3 cellular contexts compared by ENCODE assay signal in the genomic region with DNA sequence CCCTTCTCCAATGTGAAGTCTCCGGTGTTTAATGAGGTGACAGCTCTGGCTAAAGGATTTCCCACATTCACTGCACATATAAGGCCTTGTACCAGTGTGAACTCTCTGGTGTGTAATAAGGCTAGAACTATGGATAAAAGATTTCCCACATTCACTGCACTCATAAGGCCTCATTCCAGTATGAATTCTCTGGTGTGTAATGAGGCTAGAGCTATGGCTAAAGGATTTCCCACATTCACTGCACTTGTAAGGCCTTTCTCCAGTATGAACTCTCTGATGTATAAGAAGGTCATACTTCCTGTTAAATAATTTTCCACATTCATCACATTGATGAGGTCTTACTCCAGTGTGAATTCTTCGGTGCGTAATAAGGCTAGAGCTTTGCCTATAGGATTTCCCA.
A peak's percentile ranks its signal among the peaks of the same experiment; 100 is the strongest.
TF ChIP-seq lines count a peak whose summit lies in the region.

No MANE protein-coding gene starts in this region.

TF ChIP-seq in HEK293, 187 proteins besides CTCF, POLR2A, EP300 and RAD21:
- no peak for TF ChIP-seq ZNF404 (tag by site-specific recombination; IDR thresholded peaks at IDR 0.05)
- peak; percentile 67 for TF ChIP-seq SETDB1 (IDR thresholded peaks at IDR 0.05; ENCODE audit: insufficient read length, low read length)
- TF ChIP-seq ZNF274 (IDR thresholded peaks at IDR 0.05; ENCODE audit: low read length), result no peak
- peak; percentile 59; the same call in 1 of the 2 replicates for TF ChIP-seq ZNF274 (tag by site-specific recombination; IDR thresholded peaks at IDR 0.05; ENCODE audit: borderline replicate concordance)
- no peak for TF ChIP-seq ZNF221 (tag by site-specific recombination; IDR thresholded peaks at IDR 0.05; ENCODE audit: borderline replicate concordance)

TF ChIP-seq in GM12878, 131 proteins besides CTCF, POLR2A, EP300 and RAD21:
- TF ChIP-seq, protein P1, sequence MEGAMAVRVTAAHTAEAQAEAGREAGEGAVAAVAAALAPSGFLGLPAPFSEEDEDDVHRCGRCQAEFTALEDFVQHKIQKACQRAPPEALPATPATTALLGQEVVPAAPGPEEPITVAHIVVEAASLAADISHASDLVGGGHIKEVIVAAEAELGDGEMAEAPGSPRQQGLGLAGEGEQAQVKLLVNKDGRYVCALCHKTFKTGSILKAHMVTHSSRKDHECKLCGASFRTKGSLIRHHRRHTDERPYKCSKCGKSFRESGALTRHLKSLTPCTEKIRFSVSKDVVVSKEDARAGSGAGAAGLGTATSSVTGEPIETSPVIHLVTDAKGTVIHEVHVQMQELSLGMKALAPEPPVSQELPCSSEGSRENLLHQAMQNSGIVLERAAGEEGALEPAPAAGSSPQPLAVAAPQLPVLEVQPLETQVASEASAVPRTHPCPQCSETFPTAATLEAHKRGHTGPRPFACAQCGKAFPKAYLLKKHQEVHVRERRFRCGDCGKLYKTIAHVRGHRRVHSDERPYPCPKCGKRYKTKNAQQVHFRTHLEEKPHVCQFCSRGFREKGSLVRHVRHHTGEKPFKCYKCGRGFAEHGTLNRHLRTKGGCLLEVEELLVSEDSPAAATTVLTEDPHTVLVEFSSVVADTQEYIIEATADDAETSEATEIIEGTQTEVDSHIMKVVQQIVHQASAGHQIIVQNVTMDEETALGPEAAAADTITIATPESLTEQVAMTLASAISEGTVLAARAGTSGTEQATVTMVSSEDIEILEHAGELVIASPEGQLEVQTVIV (IDR thresholded peaks at IDR 0.05; ENCODE audit: borderline replicate concordance, partially characterized antibody), result no peak
TF ChIP-seq in GM12878: peak in this region for 0.

TF ChIP-seq in HEK293T, 16 proteins besides CTCF, POLR2A, EP300 and RAD21:
- TF ChIP-seq TARDBP (IDR thresholded peaks at IDR 0.05), result no peak
- TF ChIP-seq FOXM1 (IDR thresholded peaks at IDR 0.05; ENCODE audit: borderline replicate concordance), result no peak
- no peak for TF ChIP-seq SP1 (IDR thresholded peaks at IDR 0.05)
- TF ChIP-seq LEF1 (IDR thresholded peaks at IDR 0.05; ENCODE audit: borderline replicate concordance), result no peak
- TF ChIP-seq HDGF (IDR thresholded peaks at IDR 0.05; ENCODE audit: borderline replicate concordance), result no peak
- no peak for TF ChIP-seq CTBP1 (IDR thresholded peaks at IDR 0.05; ENCODE audit: borderline replicate concordance)
- TF ChIP-seq SUZ12 (IDR thresholded peaks at IDR 0.05), result no peak
- TF ChIP-seq ZNF384 (IDR thresholded peaks at IDR 0.05), result no peak
- TF ChIP-seq ELF4 (IDR thresholded peaks at IDR 0.05), result no peak
